Comparison of ENCODE assay signal across 28 cellular contexts in genomic region chr17:59525668-59526067, GRCh38. TPM values are rescaled to one million over a fixed set of nuclear protein-coding genes. Genes with fewer than 3 reads are reported as not detected.
DNase-seq lines count a peak whose midpoint lies in the region; ATAC-seq, FAIRE-seq and TF ChIP-seq lines count a peak whose summit lies in the region.
"Had no signal": no experiment of that assay in that cellular context is flagged by ENCODE, and none has a peak within 500 bp of the region (broad histone marks: within the 10 kb centered on the region; RNA-seq: fewer than 3 reads in every experiment).

No MANE protein-coding gene starts in this region.

- TF ChIP-seq RAD21 in HepG2 (CRISPR knock-in tag; IDR thresholded peaks at IDR 0.05) (no peak), K562 (CRISPR knock-in tag; conservative IDR thresholded peaks at IDR 0.05 in 1 of 2, IDR thresholded peaks at IDR 0.05 in 1 of 2) (no peak)

- POLR2A ChIA-PET in HepG2 (lab: Yijun Ruan, JAX), result no interaction called here
- POLR2A ChIA-PET in K562 (lab: Yijun Ruan, JAX), result no interaction called here
- POLR2A ChIA-PET in naive thymus-derived CD8-positive, alpha-beta T cell (lab: Charles Lee), result no interaction called here

- H3K27ac ChIP-seq in HepG2 (ENCODE audit: extremely low read length, insufficient read depth, low read length) (no peak overlapping the region), right lobe of liver (no peak overlapping the region), K562 (ENCODE audit: extremely low read depth, low read depth, low read length) (no peak overlapping the region)
- H3K27ac ChIP-seq: BLaER1 had no signal

- H3K27me3 ChIP-seq in HepG2 (ENCODE audit: control insufficient read depth in 1 of 2, insufficient read depth in 2 of 2, low read length in 2 of 2), result 0 out of 5 replicates have a peak, but pooled peaks cover 0 to 5% of the 10 kb centered on the region in 2 experiments
- no peaks in the 10 kb centered on the region for H3K27me3 ChIP-seq in right lobe of liver
- H3K27me3 ChIP-seq in K562 (ENCODE audit: control insufficient read depth in 2 of 2, insufficient read depth in 2 of 2, low read length in 2 of 2), result peaks cover 0 to 3% of the 10 kb centered on the region in 2 experiments; a peak in 1 of 5 replicates
- H3K27me3 ChIP-seq: BE2C, BLaER1 had no signal

- TF ChIP-seq POLR2A in HepG2 (IDR thresholded peaks at IDR 0.05; ENCODE audit: insufficient read depth in 1 of 2, low read depth in 2 of 2, low read length in 2 of 2) (no peak), right lobe of liver (IDR thresholded peaks at IDR 0.05) (no peak), K562 (conservative IDR thresholded peaks at IDR 0.05) (no peak)

- peaks cover 0 to 7% (median 3%) of the 10 kb centered on the region in 4 donors for H3K4me1 Mint-ChIP-seq in naive thymus-derived CD8-positive, alpha-beta T cell

- FAIRE-seq in HepG2 (lab: Jason Lieb, UNC), result no peak
- no peak for FAIRE-seq in K562 (lab: Jason Lieb, UNC)
- FAIRE-seq: A204.1, GM12878, GM12892, GM18507 had no signal

- H3K36me3 ChIP-seq in HepG2 (replicated peaks in 1 of 2; ENCODE audit: control insufficient read depth in 1 of 2, insufficient read depth in 2 of 2, low read length in 2 of 2) (no peaks in the 10 kb centered on the region), right lobe of liver (no peaks in the 10 kb centered on the region), K562 (ENCODE audit: control insufficient read depth, insufficient read depth, low read length) (no peaks in the 10 kb centered on the region)
- H3K36me3 ChIP-seq: BE2C, BLaER1 had no signal

- 8% methylated on average over 2 of the region's 2 CpGs for WGBS in HepG2 (ENCODE audit: low lambda C conversion rate)
- 52% methylated on average over 2 of the region's 2 CpGs for WGBS in right lobe of liver (ENCODE audit: insufficient coverage, low coverage, low lambda C conversion rate, missing lambda C conversion rate)
- 4% methylated on average over 2 of the region's 2 CpGs for WGBS in K562 (ENCODE audit: insufficient coverage, low coverage, missing lambda C conversion rate)

- no peaks in the 10 kb centered on the region for H3K9me1 ChIP-seq in K562 (ENCODE audit: control insufficient read depth, insufficient read depth, low read length)

- H3K4me1 ChIP-seq in HepG2 (ENCODE audit: insufficient read depth, low read length) (peaks cover 40% of the 10 kb centered on the region), right lobe of liver (peaks cover 0 to 13% (median 3%) of the 10 kb centered on the region in 4 donors), K562 (replicated peaks in 1 of 2; ENCODE audit: control insufficient read depth in 2 of 2, insufficient read depth in 2 of 2, low read length in 2 of 2) (peaks cover 0 to 7% of the 10 kb centered on the region in 2 experiments; a peak in 2 of 5 replicates)
- H3K4me1 ChIP-seq: BLaER1 had no signal

- no peak overlapping the region for H2AFZ ChIP-seq in HepG2 (ENCODE audit: low read length)
- H2AFZ ChIP-seq in K562 (ENCODE audit: low read depth, low read length), result no peak overlapping the region

- H3K9me3 ChIP-seq in HepG2 (ENCODE audit: low read length), result no peaks in the 10 kb centered on the region
- no peaks in the 10 kb centered on the region for H3K9me3 ChIP-seq in right lobe of liver
- no peaks in the 10 kb centered on the region for H3K9me3 ChIP-seq in K562 (replicated peaks; ENCODE audit: control insufficient read depth, insufficient read depth, low read depth, low read length)
- H3K9me3 ChIP-seq: BE2C, BLaER1 had no signal

- H4K20me1 ChIP-seq in HepG2 (ENCODE audit: insufficient read depth, low read length) (no peaks in the 10 kb centered on the region), K562 (replicated peaks; ENCODE audit: control insufficient read depth, insufficient read depth, low read length) (no peaks in the 10 kb centered on the region)
- H4K20me1 ChIP-seq: BLaER1 had no signal

- H3K4me2 ChIP-seq in HepG2 (ENCODE audit: low read depth, low read length) (no peak overlapping the region), K562 (ENCODE audit: insufficient read depth, low read length) (no peak overlapping the region)
- H3K4me2 ChIP-seq: BLaER1 had no signal

- no peak overlapping the region for H3K27ac Mint-ChIP-seq in naive thymus-derived CD8-positive, alpha-beta T cell
- H3K27ac Mint-ChIP-seq: CD4-positive, CD25-positive, alpha-beta regulatory T cell; CD8-positive, alpha-beta memory T cell had no signal

- no peak for TF ChIP-seq CTCF in HepG2 (CRISPR knock-in tag; IDR thresholded peaks at IDR 0.05)
- TF ChIP-seq CTCF in right lobe of liver (IDR thresholded peaks at IDR 0.05), result no peak
- TF ChIP-seq CTCF in K562 (IDR thresholded peaks at IDR 0.05 in 2 of 3, conservative IDR thresholded peaks at IDR 0.05 in 1 of 3; ENCODE audit: insufficient read depth in 2 of 3, low read depth in 1 of 3, low read length in 3 of 3), result no peak
- no peak for TF ChIP-seq CTCF in fibroblast of mammary gland (conservative IDR thresholded peaks at IDR 0.05; ENCODE audit: control insufficient read depth, insufficient read depth, low read depth, low read length)

- CTCF ChIA-PET in HepG2 (lab: Yijun Ruan, JAX; ENCODE audit: low intra/inter-chr PET ratio, low total read pairs), result no interaction called here
- CTCF ChIA-PET in K562 (lab: Yijun Ruan, JAX; ENCODE audit: low intra/inter-chr PET ratio), result no interaction called here

- H3K9me3 Mint-ChIP-seq in naive thymus-derived CD8-positive, alpha-beta T cell, result no peaks in the 10 kb centered on the region
- H3K9me3 Mint-ChIP-seq: CD14-positive monocyte; CD4-positive, alpha-beta memory T cell; CD8-positive, alpha-beta memory T cell had no signal

- H3K4me3 Mint-ChIP-seq in naive thymus-derived CD8-positive, alpha-beta T cell, result no peak overlapping the region
- H3K4me3 Mint-ChIP-seq: CD14-positive monocyte; CD4-positive, alpha-beta memory T cell; CD4-positive, CD25-positive, alpha-beta regulatory T cell; CD8-positive, alpha-beta memory T cell had no signal

- H3K79me2 ChIP-seq in HepG2 (ENCODE audit: insufficient read depth, low read length), result no peaks in the 10 kb centered on the region
- H3K79me2 ChIP-seq in K562 (ENCODE audit: control insufficient read depth, insufficient read depth, low read length), result no peaks in the 10 kb centered on the region

- intact Hi-C loops in HepG2 (cut with micrococcal nuclease; ENCODE audit: unreplicated experiment), result no loop called here
- intact Hi-C loops in right lobe of liver (cut with DNase I), result no loop called here
- intact Hi-C loops in K562 (cut with micrococcal nuclease), result loop anchor here (10.0 kb wide), 1 partner anchor 219 kb away; no protein-coding TSS in a partner anchor

- in situ Hi-C loops in HepG2 (cut with HindIII; ENCODE audit: extremely low pct_ligation_motif_present, low pct_unique_long_range_greater_than_20kb) (no loop called here), K562 (cut with MboI) (no loop called here)

- TF ChIP-seq EP300 in HepG2 (IDR thresholded peaks at IDR 0.05; ENCODE audit: low read depth in 2 of 2, low read length in 2 of 2) (peak in 1 of 2 experiments; percentile 13; a peak in 1 of 4 replicates), HepG2 (CRISPR knock-in tag; IDR thresholded peaks at IDR 0.05; ENCODE audit: borderline replicate concordance) (no peak), K562 (IDR thresholded peaks at IDR 0.05; ENCODE audit: low read length) (no peak)

- DNase-seq in HepG2 (ENCODE audit: low spot score) (no peak), right lobe of liver (no peak), K562 (ENCODE audit: extremely low read depth in 1 of 4, low spot score in 3 of 4) (no peak), fibroblast of mammary gland (ENCODE audit: low read depth) (peak; percentile 11), NCI-H2029 treated with DMSO at 0.1 percent for 48 hours (lab: John Stamatoyannopoulos, UW) (no peak)
- DNase-seq in naive thymus-derived CD8-positive, alpha-beta T cell, result no peak
- DNase-seq: 8988T; ACHN; BE2C; C1 segment of cervical spinal cord; CD4-positive, alpha-beta memory T cell; CD4-positive, CD25-positive, alpha-beta regulatory T cell; CD8-positive, alpha-beta memory T cell; COR-L47; DMS 273 treated with DMSO at 0.1 percent for 48 hours; DMS153; DMS53; DMS79; DND-41; EL; GDM1 had no signal

- H3K4me3 ChIP-seq in HepG2 (replicated peaks in 1 of 3; ENCODE audit: insufficient read depth in 1 of 3, low read depth in 2 of 3, low read length in 3 of 3) (no peak overlapping the region), right lobe of liver (no peak overlapping the region), K562 (no peak overlapping the region), fibroblast of mammary gland (ENCODE audit: control insufficient read depth, low read depth, low read length) (no peak overlapping the region)
- H3K4me3 ChIP-seq: BLaER1, GM12878 had no signal

- peaks cover 0 to 10% (median 6%) of the 10 kb centered on the region in 5 donors for H3K27me3 Mint-ChIP-seq in naive thymus-derived CD8-positive, alpha-beta T cell

- H3K9ac ChIP-seq in HepG2 (ENCODE audit: insufficient read depth, low read depth, low read length), result no peak overlapping the region
- no peak overlapping the region for H3K9ac ChIP-seq in K562 (ENCODE audit: insufficient read depth in 1 of 2, low read depth in 2 of 2, low read length in 2 of 2)
- H3K9ac ChIP-seq: BLaER1 had no signal

- BruUV-seq in HepG2 (replicated peaks; lab: Mats Ljungman, UMichigan) (no TSS peak), K562 (replicated peaks; lab: Mats Ljungman, UMichigan) (no TSS peak)

- H3K36me3 Mint-ChIP-seq in naive thymus-derived CD8-positive, alpha-beta T cell, result no peaks in the 10 kb centered on the region
- H3K36me3 Mint-ChIP-seq: CD14-positive monocyte; CD4-positive, alpha-beta memory T cell; CD4-positive, CD25-positive, alpha-beta regulatory T cell; CD8-positive, alpha-beta memory T cell had no signal

- ATAC-seq in HepG2 (no peak), right lobe of liver (no peak), K562 (no peak), GM21360 (IDR thresholded peaks at IDR 0.05; ENCODE audit: unreplicated experiment) (no peak)
- ATAC-seq in naive thymus-derived CD8-positive, alpha-beta T cell, result no peak
- ATAC-seq: GM12878 had no signal

RNA-seq across cellular contexts. Expression of gene DHX40, which starts 39.7 kb away (rescaled TPM):
- total RNA-seq in HepG2 (2016; rRNA removed; fragmentation: Illumina TruSeq; extraction: Trizol) (37.0 and 62.6 TPM in 2 replicates), right lobe of liver (10 to 100 TPM in 2 of 6 experiments, 1 to 10 TPM in 4; 7.8 to 12.0 (median 9.4) TPM), K562 (2014; rRNA removed) (17.0 and 21.7 TPM in 2 replicates), K562 (2014; rRNA removed; fragmentation: Illumina TruSeq; extraction: Trizol) (26.4 and 31.6 TPM in 2 replicates), K562 (2015; rRNA removed; fragmentation: Illumina TruSeq; extraction: Trizol) (18.5 and 21.4 TPM in 2 replicates), K562 (2021) (18.2 and 18.5 TPM in 2 replicates)
- total RNA-seq in HepG2 (2016; cell fraction: cytosol; rRNA removed; fragmentation: Illumina TruSeq; extraction: Trizol; ENCODE audit: low read depth), result 3.0 and 3.8 TPM in 2 replicates
- total RNA-seq in HepG2 (2016; cell fraction: insoluble cytoplasmic fraction; rRNA removed; fragmentation: Illumina TruSeq; extraction: Trizol), result 34.6 and 66.1 TPM in 2 replicates
- 8.0 and 9.8 TPM in 2 replicates for total RNA-seq in HepG2 (2016; cell fraction: membrane; rRNA removed; fragmentation: Illumina TruSeq; extraction: Trizol)
- total RNA-seq in HepG2 (2016; cell fraction: nucleus; rRNA removed; fragmentation: Illumina TruSeq; extraction: Trizol), result 19.3 and 21.1 TPM in 2 replicates
- polyA plus RNA-seq in HepG2 (2011; rRNA removed) (16.5 and 22.2 TPM in 2 replicates), K562 (2011; rRNA removed) (26.7 and 38.6 TPM in 2 replicates), K562 (2014; fragmentation: Illumina TruSeq; extraction: Trizol) (18.7 and 18.9 TPM in 2 replicates), K562 (2014; fragmentation: Nextera tagmentation; extraction: Ambion mirVana) (1 to 10 TPM; 7.2 to 7.3 TPM), K562 (2014; rRNA removed) (15.5 and 16.4 TPM in 2 replicates)
- 9.4 and 14.4 TPM in 2 replicates for polyA plus RNA-seq in HepG2 (2011; cell fraction: cytosol; rRNA removed)
- 6.9 and 8.2 TPM in 2 replicates for polyA plus RNA-seq in HepG2 (2011; cell fraction: nucleus; rRNA removed)
- 16.5 and 24.7 TPM in 2 replicates for polyA plus RNA-seq in HepG2 (2012)
- 0.87 and 0.92 TPM in 2 replicates for polyA plus RNA-seq in HepG2 (2016; cell fraction: cytosol; fragmentation: Illumina TruSeq; extraction: Trizol; ENCODE audit: low read depth)
- 34.8 and 38.4 TPM in 2 replicates for polyA plus RNA-seq in HepG2 (2016; cell fraction: insoluble cytoplasmic fraction; fragmentation: Illumina TruSeq; extraction: Trizol; ENCODE audit: low read depth)
- polyA plus RNA-seq in HepG2 (2016; cell fraction: membrane; fragmentation: Illumina TruSeq; extraction: Trizol; ENCODE audit: low read depth), result 3.0 and 3.4 TPM in 2 replicates
- polyA plus RNA-seq in HepG2 (2016; cell fraction: nucleus; fragmentation: Illumina TruSeq; extraction: Trizol; ENCODE audit: insufficient read depth, low read depth), result 17.5 and 18.6 TPM in 2 replicates
- polyA minus RNA-seq in HepG2 (2011; rRNA and poly(A)+ RNA removed; ENCODE audit: low replicate concordance), result 14.9 and 18.7 TPM in 2 replicates
- polyA minus RNA-seq in HepG2 (2011; cell fraction: cytosol; rRNA and poly(A)+ RNA removed), result 28.8 and 30.5 TPM in 2 replicates
- 27.0 and 27.4 TPM in 2 replicates for polyA minus RNA-seq in HepG2 (2011; cell fraction: nucleus; rRNA and poly(A)+ RNA removed)
- 22.1 and 45.7 TPM in 2 replicates for total RNA-seq in K562 (2011; cell fraction: chromatin; rRNA removed; ENCODE audit: low replicate concordance)
- total RNA-seq in K562 (2011; cell fraction: nucleolus; rRNA removed), result 8.0 and 11.2 TPM in 2 replicates
- 12.7 and 15.3 TPM in 2 replicates for total RNA-seq in K562 (2011; cell fraction: nucleoplasm; rRNA removed)
- 6.1 and 13.1 TPM in 2 replicates for polyA plus RNA-seq in K562 (2011; cell fraction: cytosol; rRNA removed)
- 10.3 and 17.9 TPM in 2 replicates for polyA plus RNA-seq in K562 (2011; cell fraction: nucleus; rRNA removed)
- 15.2 and 21.3 TPM in 2 replicates for polyA plus RNA-seq in K562 (2012)
- polyA minus RNA-seq in K562 (2011; rRNA and poly(A)+ RNA removed), result 45.2 and 48.4 TPM in 2 replicates
- 22.1 and 23.2 TPM in 2 replicates for polyA minus RNA-seq in K562 (2011; cell fraction: cytosol; rRNA and poly(A)+ RNA removed)
- 11.0 and 15.9 TPM in 2 replicates for polyA minus RNA-seq in K562 (2011; cell fraction: nucleus; rRNA and poly(A)+ RNA removed)
- total RNA-seq in naive thymus-derived CD8-positive, alpha-beta T cell, result 10 to 100 TPM; 33.8 to 34.8 TPM
- 10 to 100 TPM; 23.6 to 25.9 (median 24.0) TPM for polyA plus RNA-seq in naive thymus-derived CD8-positive, alpha-beta T cell

Comparison
In these comparisons a context has a peak if more than half of its experiments do, and no peak if none do; other contexts are left out.
1. Of the 241 proteins assayed by ChIP-seq in both HepG2 and K562: peak only in HepG2: TCF7 and ZKSCAN1; only in K562: CEBPB; in both: none; in neither: 236; mixed calls (peak in some experiments, not most) for 2.